15 cellular contexts compared by ENCODE assay signal in genomic region chr6:135647521-135647920, GRCh38.
"Had no signal": no experiment of that assay in that cellular context is flagged by ENCODE, and none has a peak within 500 bp of the region (broad histone marks: within the 10 kb centered on the region; RNA-seq: fewer than 3 reads in every experiment).

No MANE protein-coding gene starts in this region.

- H3K36me3 Mint-ChIP-seq: brain, memory B cell, natural killer cell, type B pancreatic cell had no signal

- H3K4me3 Mint-ChIP-seq: brain; effector memory CD8-positive, alpha-beta T cell; memory B cell; natural killer cell; type B pancreatic cell had no signal

- H3K9me3 Mint-ChIP-seq: effector memory CD8-positive, alpha-beta T cell had no signal

- H3K4me1 Mint-ChIP-seq: brain had no signal

- H3K4me1 ChIP-seq: left ventricle myocardium inferior, suprapubic skin had no signal

- H3K27me3 ChIP-seq: suprapubic skin had no signal

- DNase-seq: activated CD4-positive, CD25-positive, alpha-beta regulatory T cell treated with anti-CD3 and anti-CD28 coated beads, Interleukin-2, amount 50 U/mL, for 72 hours; activated CD8-positive, alpha-beta memory T cell treated with anti-CD3 and anti-CD28 coated beads, Interleukin-2, amount 50 U/mL, for 4 hours; activated gamma-delta T cell; amygdala; effector memory CD8-positive, alpha-beta T cell; kidney; left ventricle myocardium inferior; natural killer cell; right cardiac atrium; SIG-M5; small intestine had no signal

- H3K4me3 ChIP-seq: left ventricle myocardium inferior, suprapubic skin had no signal

- H3K27ac Mint-ChIP-seq: brain; effector memory CD8-positive, alpha-beta T cell; memory B cell; natural killer cell; type B pancreatic cell had no signal

- H3K36me3 ChIP-seq: left ventricle myocardium inferior, suprapubic skin had no signal

- H3K27me3 Mint-ChIP-seq: brain; effector memory CD8-positive, alpha-beta T cell; memory B cell; type B pancreatic cell had no signal

- H3K27ac ChIP-seq: left ventricle myocardium inferior, suprapubic skin had no signal

- H3K9me3 ChIP-seq: suprapubic skin had no signal
